15 cellular contexts compared by ENCODE assay signal in the genomic region with DNA sequence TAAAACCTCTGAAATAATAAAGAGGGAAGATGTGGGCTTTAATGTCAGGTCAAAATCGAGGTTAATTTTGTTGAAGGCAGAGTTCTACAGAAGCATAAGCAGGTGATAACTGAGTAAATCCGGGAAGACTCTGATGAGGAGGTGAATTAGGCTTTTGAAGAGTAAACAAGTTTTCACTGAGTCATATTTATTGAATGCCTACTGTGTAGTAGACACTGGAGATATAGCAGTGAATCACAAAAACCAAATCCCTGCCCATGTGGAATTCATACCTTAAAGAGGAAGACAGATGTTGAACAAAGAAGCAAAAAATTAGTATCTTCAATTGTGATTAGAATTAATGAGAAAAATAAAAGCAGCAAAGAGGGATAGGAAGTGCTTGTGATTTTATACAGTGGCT. TPM values are rescaled to one million over a fixed set of nuclear protein-coding genes. Genes with fewer than 3 reads are reported as not detected.
DNase-seq lines count a peak whose midpoint lies in the region; FAIRE-seq and TF ChIP-seq lines count a peak whose summit lies in the region.
"Had no signal": no experiment of that assay in that cellular context is flagged by ENCODE, and none has a peak within 500 bp of the region (broad histone marks: within the 10 kb centered on the region; RNA-seq: fewer than 3 reads in every experiment).

No MANE protein-coding gene starts in this region.

- no peak overlapping the region for H4K91ac ChIP-seq in H9 (ENCODE audit: insufficient read length, low read depth, low read length)

- H3K79me2 ChIP-seq in GM23248 (ENCODE audit: insufficient read depth) (0 out of 2 replicates have a peak, but pooled peaks cover 5% of the 10 kb centered on the region), H9 (ENCODE audit: insufficient read depth, low read length) (no peaks in the 10 kb centered on the region)

- TF ChIP-seq EP300 in esophagus muscularis mucosa (IDR thresholded peaks at IDR 0.05) = no peak

- peaks cover 3% of the 10 kb centered on the region; the same call in 1 of the 2 replicates for H3K36me3 ChIP-seq in GM23248 (ENCODE audit: low read depth)
- H3K36me3 ChIP-seq in bronchial epithelial cell (ENCODE audit: control insufficient read depth, insufficient read depth, low read length) = no peaks in the 10 kb centered on the region
- H3K36me3 ChIP-seq in esophagus muscularis mucosa = peaks cover 0 to 5% (median 0%) of the 10 kb centered on the region in 4 donors
- H3K36me3 ChIP-seq: BE2C, Peyer's patch had no signal

- H3K27me3 ChIP-seq in GM23248 (replicated peaks; ENCODE audit: insufficient read depth) (no peaks in the 10 kb centered on the region), bronchial epithelial cell (ENCODE audit: control insufficient read depth, insufficient read depth, low read length) (no peaks in the 10 kb centered on the region), esophagus muscularis mucosa (no peaks in the 10 kb centered on the region), H9 (ENCODE audit: insufficient read depth, low read length) (no peaks in the 10 kb centered on the region)
- H3K27me3 ChIP-seq: BE2C, Peyer's patch had no signal

- H3K56ac ChIP-seq in H9 (ENCODE audit: insufficient read length, low read depth, low read length) = no peak overlapping the region

- H3K36me3 Mint-ChIP-seq in H9 (ENCODE audit: insufficient read depth in 1 of 3, low read depth in 3 of 3) = peaks cover 7 to 15% (median 8%) of the 10 kb centered on the region in 3 experiments
- H3K36me3 Mint-ChIP-seq: CD4-positive, alpha-beta memory T cell had no signal

- H3K9me2 ChIP-seq in GM23248 (ENCODE audit: insufficient read depth) = no peaks in the 10 kb centered on the region

- H2BK20ac ChIP-seq in H9 (ENCODE audit: low read depth, low read length, poor library complexity, severe bottlenecking) = no peak overlapping the region

- no peak overlapping the region for H2BK12ac ChIP-seq in H9 (ENCODE audit: insufficient read length, low read depth, low read length)

- H3K27me3 Mint-ChIP-seq in H9 (ENCODE audit: low read depth) = no peaks in the 10 kb centered on the region; the same call in 1 of the 2 replicates

- H3T11ph ChIP-seq in H9 (ENCODE audit: low read length) = no peak overlapping the region

- H3K23me2 ChIP-seq in H9 (ENCODE audit: insufficient read length, low read depth, low read length, poor library complexity, severe bottlenecking) = no peaks in the 10 kb centered on the region

- no peak overlapping the region for H3K4ac ChIP-seq in H9 (ENCODE audit: low read depth, low read length)

- no peak overlapping the region for H3K27ac Mint-ChIP-seq in H9
- H3K27ac Mint-ChIP-seq: CD4-positive, alpha-beta memory T cell had no signal

- no peak for FAIRE-seq in bronchial epithelial cell (lab: Jason Lieb, UNC)
- FAIRE-seq: A204.1, H1 had no signal

- H3K9me3 ChIP-seq in GM23248 (ENCODE audit: low read depth) (no peaks in the 10 kb centered on the region), esophagus muscularis mucosa (no peaks in the 10 kb centered on the region), H9 (ENCODE audit: control insufficient read depth, low read depth, low read length) (no peaks in the 10 kb centered on the region)
- H3K9me3 ChIP-seq: BE2C, Peyer's patch had no signal

- 84 to 87% methylated on average over 2 of the region's 2 CpGs for WGBS in GM23248 (ENCODE audit: low coverage in 1 of 2, low lambda C conversion rate in 2 of 2, missing lambda C conversion rate in 2 of 2), 2 experiments
- 91% methylated on average over 2 of the region's 2 CpGs for WGBS in esophagus muscularis mucosa
- no CpG with 5 or more reads among the region's 2 CpGs for WGBS in H9 (ENCODE audit: extremely low coverage, insufficient read length, low lambda C conversion rate)

- no peak overlapping the region for H3K4me2 ChIP-seq in GM23248 (ENCODE audit: unreplicated experiment)
- no peak overlapping the region for H3K4me2 ChIP-seq in H9 (ENCODE audit: insufficient read depth, insufficient read length, low read length)

- in situ Hi-C loops in GM23248 (cut with MboI) = no loop called here

- H3K23ac ChIP-seq in H9 (ENCODE audit: insufficient read length, low read depth, low read length) = no peak overlapping the region

- H3K79me1 ChIP-seq in H9 (ENCODE audit: insufficient read depth, low read depth, low read length, poor library complexity, severe bottlenecking) = no peaks in the 10 kb centered on the region

- peaks cover 9% of the 10 kb centered on the region; the same call in 1 of the 2 replicates for H3K4me1 ChIP-seq in GM23248 (ENCODE audit: insufficient read depth)
- no peaks in the 10 kb centered on the region for H3K4me1 ChIP-seq in esophagus muscularis mucosa
- H3K4me1 ChIP-seq in H9 (ENCODE audit: insufficient read depth, low read length) = no peaks in the 10 kb centered on the region
- H3K4me1 ChIP-seq: BE2C, Peyer's patch had no signal

- H3K4me1 Mint-ChIP-seq in H9 = no peaks in the 10 kb centered on the region
- H3K4me1 Mint-ChIP-seq: CD4-positive, alpha-beta memory T cell had no signal

- no peak overlapping the region for H3K27ac ChIP-seq in GM23248
- no peak overlapping the region for H3K27ac ChIP-seq in esophagus muscularis mucosa (replicated peaks in 1 of 4)
- no peak overlapping the region for H3K27ac ChIP-seq in H9 (ENCODE audit: insufficient read length, low read depth, low read length)
- H3K27ac ChIP-seq: Peyer's patch had no signal

- no peak overlapping the region for H2BK5ac ChIP-seq in H9 (ENCODE audit: insufficient read length, low read length)

- no peak overlapping the region for H4K5ac ChIP-seq in H9 (ENCODE audit: insufficient read length, low read depth, low read length)

- no peak overlapping the region for H3K14ac ChIP-seq in H9 (ENCODE audit: insufficient read depth, low read length)

- H3K9me3 Mint-ChIP-seq in H9 = peaks cover 18 to 23% of the 10 kb centered on the region in 2 experiments

- H2AK5ac ChIP-seq in H9 (ENCODE audit: insufficient read length, low read length) = no peak overlapping the region

- DNase-seq in A172 (ENCODE audit: low spot score) = peak; percentile 35
- peak; percentile 44 for DNase-seq in GM23248
- DNase-seq in NCI-H226 = peak; percentile 21
- peak; percentile 76 for DNase-seq in bronchial epithelial cell (ENCODE audit: low read depth)
- DNase-seq in esophagus muscularis mucosa (ENCODE audit: extremely low spot score) = no peak
- DNase-seq in NCI-H2029 treated with DMSO at 0.1 percent for 48 hours (lab: John Stamatoyannopoulos, UW) = no peak
- no peak for DNase-seq in H9
- DNase-seq in NCI-H1930 (lab: John Stamatoyannopoulos, UW) = no peak
- DNase-seq: BE2C; CD4-positive, alpha-beta memory T cell; DND-41; Peyer's patch; SIG-M5 had no signal

- H3K18ac ChIP-seq in H9 (ENCODE audit: insufficient read length, low read depth, low read length) = no peak overlapping the region

- no peak overlapping the region for H2BK120ac ChIP-seq in H9 (ENCODE audit: low read depth, low read length, poor library complexity, severe bottlenecking)

- H2AFZ ChIP-seq in GM23248 (no peak overlapping the region), H9 (ENCODE audit: low read length) (no peak overlapping the region)

- H4K8ac ChIP-seq in H9 (replicated peaks; ENCODE audit: insufficient read length, low read depth, low read length) = no peak overlapping the region

- peaks cover 13% of the 10 kb centered on the region; the same call in 1 of the 2 replicates for H3F3A ChIP-seq in GM23248 (ENCODE audit: insufficient read depth)

- H3K4me3 Mint-ChIP-seq in H9 = no peak overlapping the region
- H3K4me3 Mint-ChIP-seq: CD4-positive, alpha-beta memory T cell had no signal

- H3K9ac ChIP-seq in GM23248 (no peak overlapping the region), H9 (ENCODE audit: extremely low read depth, insufficient read length, low read length) (no peak overlapping the region)

- H2BK15ac ChIP-seq in H9 (ENCODE audit: low read depth, low read length) = no peak overlapping the region

- TF ChIP-seq CTCF in bronchial epithelial cell (IDR thresholded peaks at IDR 0.05; ENCODE audit: insufficient read depth, low read length, severe bottlenecking) = no peak
- no peak for TF ChIP-seq CTCF in esophagus muscularis mucosa (IDR thresholded peaks at IDR 0.05)
- TF ChIP-seq CTCF in H9 (conservative IDR thresholded peaks at IDR 0.05) = no peak

- TF ChIP-seq POLR2A in esophagus muscularis mucosa (IDR thresholded peaks at IDR 0.05; ENCODE audit: low read depth) = no peak

- H3K4me3 ChIP-seq in GM23248 (no peak overlapping the region), bronchial epithelial cell (ENCODE audit: low read depth, low read length) (no peak overlapping the region), esophagus muscularis mucosa (no peak overlapping the region)
- H3K4me3 ChIP-seq: Peyer's patch had no signal

- H4K20me1 ChIP-seq in GM23248 (ENCODE audit: insufficient read depth) (no peaks in the 10 kb centered on the region), H9 (ENCODE audit: control insufficient read depth, insufficient read depth, insufficient read length) (no peaks in the 10 kb centered on the region)

- intact Hi-C loops in esophagus muscularis mucosa (cut with DNase I) = no loop called here

RNA-seq across cellular contexts. Expression of gene BHLHE41, which starts 46.9 kb away (rescaled TPM):
- 0.21 and 0.41 TPM in 2 replicates for total RNA-seq in A172 (2014; rRNA removed; shearing (Covaris generic))
- 0.76 and 1.6 TPM in 2 replicates for total RNA-seq in GM23248 (2014; rRNA removed; shearing (Covaris generic))
- polyA plus RNA-seq in GM23248 (2016; fragmentation: Nextera tagmentation; extraction: Ambion mirVana) = 1.3 and 1.7 TPM in 2 replicates
- total RNA-seq in bronchial epithelial cell (2.1 TPM in 1 of 2 replicates, not detected in the other), esophagus muscularis mucosa (10 to 100 TPM in 3 of 4 donors, 1 to 10 TPM in 1; 6.3 to 20.0 (median 14.8) TPM), H9 (2021) (0.33 and 0.90 TPM in 2 replicates)
- polyA plus RNA-seq: CD4-positive, alpha-beta memory T cell had no signal

Comparison
In these comparisons a context has a peak if more than half of its experiments do, and no peak if none do; other contexts are left out.
1. DNase-seq: peak in A172 (single experiment), GM23248 (single experiment), NCI-H226 (single experiment) and bronchial epithelial cell (single experiment); none in esophagus muscularis mucosa (single experiment), NCI-H2029 treated with DMSO at 0.1 percent for 48 hours (single experiment), H9 (single experiment) and NCI-H1930 (0 of 2).